8 cellular contexts compared by ENCODE assay signal in genomic region chr12:22624908-22625646, GRCh38. TPM values are rescaled to one million over a fixed set of nuclear protein-coding genes. Genes with fewer than 3 reads are reported as not detected.
DNase-seq lines count a peak whose midpoint lies in the region; ATAC-seq and TF ChIP-seq lines count a peak whose summit lies in the region.

TSS of gene ETNK1 (plus strand) at chr12:22625171. CDS start at chr12:22625431, 260 bp downstream.

- H3K27ac Mint-ChIP-seq in WTC11 (peak within 1 kb of the TSS; percentile 99), immature natural killer cell (peak within 1 kb of the TSS; percentile 91 to 98 (median 96))

- H3K27me3 Mint-ChIP-seq in WTC11 (ENCODE audit: low read depth) = no peaks in the 10 kb centered on the region
- H3K27me3 Mint-ChIP-seq in immature natural killer cell (ENCODE audit: low read depth in 3 of 3) = peaks cover 4 to 18% (median 15%) of the 10 kb centered on the region in 3 donors

- BruUV-seq in A673 (replicated peaks; lab: Mats Ljungman, UMichigan) = no TSS peak

- H3K27me3 ChIP-seq in A673 (replicated peaks; ENCODE audit: insufficient read depth, low read depth, low read length, poor library complexity) (no peaks in the 10 kb centered on the region), spleen (replicated peaks in 1 of 7) (peaks cover 0 to 5% (median 0%) of the 10 kb centered on the region in 7 donors)

- no peaks in the 10 kb centered on the region for H3K36me3 ChIP-seq in A673 (ENCODE audit: insufficient read depth, low read length, poor library complexity, severe bottlenecking)
- H3K36me3 ChIP-seq in spleen = no peaks in the 10 kb centered on the region

- DNase-seq in A673 (ENCODE audit: low spot score) (peak; percentile 93), NCI-H2171 (lab: John Stamatoyannopoulos, UW) (peak; percentile 70), WTC11 (ENCODE audit: low spot score) (peak; percentile 93), cardiac fibroblast (ENCODE audit: low read depth in 2 of 2) (peak; percentile 92 to 96), immature natural killer cell (peak; percentile 87 to 88 (median 88)), spleen (peak; percentile 98)

- no peaks in the 10 kb centered on the region for H3K9me3 ChIP-seq in A673 (ENCODE audit: low read depth, low read length, poor library complexity, severe bottlenecking)
- H3K9me3 ChIP-seq in spleen = no peaks in the 10 kb centered on the region

- H3K4me1 ChIP-seq in A673 (ENCODE audit: insufficient read depth, low read length, poor library complexity, severe bottlenecking) (peaks cover 14% of the 10 kb centered on the region), spleen (peaks cover 24 to 51% (median 42%) of the 10 kb centered on the region in 6 donors)

- H3K4me1 Mint-ChIP-seq in WTC11 (peaks cover 39% of the 10 kb centered on the region), immature natural killer cell (peaks cover 45 to 56% of the 10 kb centered on the region in 2 donors)

- POLR2A ChIA-PET in A673 (lab: Charles Lee; ENCODE audit: low non-redundant PET) (interaction anchor here (0.6 kb wide), 1 partner anchor 38 kb away, joined by 3 read pairs; no protein-coding TSS in a partner anchor), WTC11 (lab: Charles Lee) (interaction anchor here (0.6 to 2.0 kb wide), 10 partner anchors 10 to 676 kb away, joined by 3 to 10 read pairs (median 4); partner anchors contain the start of gene C2CD5)

- ATAC-seq in GM18861 (IDR thresholded peaks at IDR 0.05; ENCODE audit: unreplicated experiment) (peak; percentile 92), HG03097 (IDR thresholded peaks at IDR 0.05; ENCODE audit: low FRiP score, unreplicated experiment) (peak; percentile 99), WTC11 (peak; percentile 96)

- intact Hi-C loops in A673 (cut with micrococcal nuclease; ENCODE audit: unreplicated experiment) (loop anchor here (2.0 kb wide), 1 partner anchor 80 kb away; the partner anchor contains the start of gene C2CD5), spleen (cut with DNase I; ENCODE audit: low total_unique reads) (loop anchor here (5.0 kb wide), 1 partner anchor 83 kb away; the partner anchor contains the start of gene C2CD5)

- CTCF ChIA-PET in A673 (lab: Charles Lee) = no interaction called here
- CTCF ChIA-PET in WTC11 (lab: Charles Lee) = interaction anchor here (0.9 to 1.9 kb wide), 4 partner anchors 60 to 97 kb away, joined by 3 to 13 read pairs (median 4); partner anchors contain the start of gene C2CD5

- TF ChIP-seq CTCF in A673 (conservative IDR thresholded peaks at IDR 0.05; ENCODE audit: low read depth, low read length) (no peak), WTC11 (IDR thresholded peaks at IDR 0.05) (no peak), cardiac fibroblast (IDR thresholded peaks at IDR 0.05; ENCODE audit: low read depth, low read length) (no peak), spleen (IDR thresholded peaks at IDR 0.05 in 8 of 11, conservative IDR thresholded peaks at IDR 0.05 in 3 of 11) (no peak)

- no peaks in the 10 kb centered on the region for H3K9me3 Mint-ChIP-seq in WTC11
- H3K9me3 Mint-ChIP-seq in immature natural killer cell = no peaks in the 10 kb centered on the region

- peak; percentile 74 to 90 (median 87) for TF ChIP-seq POLR2A in spleen (IDR thresholded peaks at IDR 0.05)

- 0 to 1% (median 1%) methylated on average over 34 to 67 of the region's 67 CpGs for WGBS in spleen, 5 donors

- H3K4me3 ChIP-seq in A673 (ENCODE audit: low read depth, low read length, poor library complexity, severe bottlenecking) (peak within 1 kb of the TSS; percentile 73), cardiac fibroblast (replicated peaks in 1 of 2; ENCODE audit: low read depth in 2 of 2, low read length in 2 of 2) (peak within 1 kb of the TSS; percentile 88 to 99), spleen (peak within 1 kb of the TSS; percentile 48 to 84 (median 68))

- H3K27ac ChIP-seq in A673 (ENCODE audit: low read depth, low read length, poor library complexity, severe bottlenecking) (peak within 1 kb of the TSS; percentile 96), spleen (peak within 1 kb of the TSS; percentile 91 to 99 (median 97))

- H3K36me3 Mint-ChIP-seq in WTC11 (peaks cover under 1% of the 10 kb centered on the region; the same call in 1 of the 2 replicates), immature natural killer cell (no peaks in the 10 kb centered on the region)

- peak within 1 kb of the TSS; percentile 94 for H3K4me3 Mint-ChIP-seq in WTC11
- peak within 1 kb of the TSS; percentile 89 to 97 (median 94) for H3K4me3 Mint-ChIP-seq in immature natural killer cell

TF ChIP-seq in WTC11, 78 proteins besides CTCF, POLR2A, EP300 and RAD21 (continues in another document):
- peak; percentile 82 for TF ChIP-seq MYBL2 (CRISPR knock-in tag; IDR thresholded peaks at IDR 0.05)
- 0 out of 2 replicates have a peak, but pooled peaks have one; percentile 75 for TF ChIP-seq MLX (CRISPR knock-in tag; IDR thresholded peaks at IDR 0.05)
- peak; percentile 91 for TF ChIP-seq MAX (CRISPR knock-in tag; IDR thresholded peaks at IDR 0.05)
- no peak; the same call in 1 of the 2 replicates for TF ChIP-seq TCF7 (CRISPR knock-in tag; IDR thresholded peaks at IDR 0.05; ENCODE audit: low read depth)
- TF ChIP-seq JAZF1 (CRISPR knock-in tag; IDR thresholded peaks at IDR 0.05) = no peak
- peak; percentile 79; the same call in 1 of the 2 replicates for TF ChIP-seq E2F1 (CRISPR knock-in tag; IDR thresholded peaks at IDR 0.05)
- TF ChIP-seq PRDM15 (CRISPR knock-in tag; IDR thresholded peaks at IDR 0.05) = no peak
- 0 out of 2 replicates have a peak, but pooled peaks have one; percentile 59 for TF ChIP-seq ZNF138 (CRISPR knock-in tag; conservative IDR thresholded peaks at IDR 0.05)
- no peak for TF ChIP-seq ZNF121 (CRISPR knock-in tag; IDR thresholded peaks at IDR 0.05)
- no peak for TF ChIP-seq GTF2I (CRISPR knock-in tag; conservative IDR thresholded peaks at IDR 0.05)
- no peak; the same call in 1 of the 2 replicates for TF ChIP-seq GABPB1 (CRISPR knock-in tag; IDR thresholded peaks at IDR 0.05)
- peak; percentile 57; the same call in 1 of the 2 replicates for TF ChIP-seq HMGXB4 (CRISPR knock-in tag; IDR thresholded peaks at IDR 0.05)

RNA-seq across cellular contexts. Expression of gene ETNK1, which starts in this region (rescaled TPM):
- total RNA-seq in A673 (2021) (77.8 and 90.4 TPM in 2 replicates), WTC11 (2021) (68.8 to 81.3 TPM (median 79.2 TPM) in 3 replicates), spleen (10 to 100 TPM; 51.4 to 96.7 (median 82.6) TPM)
- polyA plus RNA-seq in immature natural killer cell (10 to 100 TPM; 15.7 to 26.2 (median 16.5) TPM), spleen (10 to 100 TPM; 23.4 to 28.0 (median 26.1) TPM)

Comparison
In these comparisons a context has a peak if more than half of its experiments do, and no peak if none do; other contexts are left out.
1. Peak in every context shown above with its lines: DNase-seq, ATAC-seq, H3K4me3 ChIP-seq and H3K27ac ChIP-seq.